In the genomic region with DNA sequence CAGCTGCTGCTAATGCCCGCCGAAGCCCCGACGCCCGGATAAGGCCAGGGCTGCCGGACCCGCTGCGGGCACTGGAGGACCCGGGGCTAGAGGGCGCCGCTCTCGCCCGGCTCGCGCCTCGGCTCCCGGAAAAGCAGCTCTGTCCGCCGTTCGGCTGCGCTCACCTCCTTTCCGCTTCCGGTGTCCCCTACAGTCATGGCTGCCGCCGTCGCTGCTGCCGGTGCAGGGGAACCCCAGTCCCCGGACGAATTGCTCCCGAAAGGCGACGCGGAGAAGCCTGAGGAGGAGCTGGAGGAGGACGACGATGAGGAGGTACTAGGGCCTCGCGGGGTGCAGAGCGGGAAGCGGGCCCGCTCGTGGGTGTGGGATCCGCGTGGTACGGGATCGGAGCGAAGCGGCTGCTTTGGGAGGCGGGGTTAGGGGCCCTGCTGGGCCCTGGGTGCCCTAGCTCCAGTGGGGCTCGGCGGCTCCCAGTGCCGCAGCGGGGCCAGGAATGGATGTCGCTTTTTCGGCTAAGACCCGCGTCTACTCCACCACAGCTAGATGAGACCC, we compare ENCODE assay signal across 8 cellular contexts. TPM values are rescaled to one million over a fixed set of nuclear protein-coding genes. Genes with fewer than 3 reads are reported as not detected.
DNase-seq lines count a peak whose midpoint lies in the region; ATAC-seq and TF ChIP-seq lines count a peak whose summit lies in the region.

A gene (plus strand): TSS at position 174 of the 552 bp plus-strand sequence. CDS start 22 bp downstream, at position 196.

- H4K20me1 ChIP-seq in GM23338 (replicated peaks; ENCODE audit: insufficient read depth) (peaks cover 2% of the 10 kb centered on the region; the same call in 1 of the 2 replicates), neural cell (ENCODE audit: insufficient read depth) (no peaks in the 10 kb centered on the region)

- H3K27ac Mint-ChIP-seq in GM23338, result peak within 1 kb of the TSS; percentile 97

- TF ChIP-seq EP300 in neural cell (conservative IDR thresholded peaks at IDR 0.05; ENCODE audit: poor library complexity, severe bottlenecking), result peak; percentile 59

- H3K4me1 Mint-ChIP-seq in GM23338, result peaks cover 5% of the 10 kb centered on the region

- peak within 1 kb of the TSS; percentile 98 for H3K4me2 ChIP-seq in GM23338
- H3K4me2 ChIP-seq in neural cell (ENCODE audit: low read length), result peak within 1 kb of the TSS; percentile 97

- TF ChIP-seq CTCF in GM23338 (conservative IDR thresholded peaks at IDR 0.05; ENCODE audit: low read depth in 2 of 2) (peak; percentile 61 to 84), LNCaP clone FGC (IDR thresholded peaks at IDR 0.05; ENCODE audit: control insufficient read depth, extremely low read depth, insufficient read depth) (peak; percentile 82), neural cell (IDR thresholded peaks at IDR 0.05; ENCODE audit: poor library complexity, severe bottlenecking) (peak; percentile 91)

- peak; percentile 99 for ATAC-seq in GM23338

- H3K79me2 ChIP-seq in GM23338 (replicated peaks; ENCODE audit: insufficient read depth), result peaks cover 11% of the 10 kb centered on the region
- peaks cover 21% of the 10 kb centered on the region for H3K79me2 ChIP-seq in neural cell (replicated peaks; ENCODE audit: insufficient read depth, low read length)

- DNase-seq in ELF-1 (ENCODE audit: low read depth, low spot score) (peak; percentile 89), GM23338 (ENCODE audit: low spot score) (peak; percentile 95), LNCaP clone FGC (ENCODE audit: low read depth) (peak; percentile 50), SHP77 (lab: John Stamatoyannopoulos, UW) (peak; percentile 69 to 89), fibroblast of the conjunctiva (ENCODE audit: low read depth) (peak; percentile 68)
- DNase-seq in activated effector memory CD4-positive, alpha-beta T cell treated with Interleukin-2 at 50 U/mL for 16 hours, result peak; percentile 78

- H3K27ac ChIP-seq in GM23338 (ENCODE audit: low read depth), result no peak within 1 kb of the TSS
- H3K27ac ChIP-seq in neural cell (ENCODE audit: low read length), result peak within 1 kb of the TSS; percentile 65
- H3K27ac ChIP-seq in stomach smooth muscle (ENCODE audit: low read length), result peak within 1 kb of the TSS; percentile 55

- H3K4me3 ChIP-seq in GM23338, result peak within 1 kb of the TSS; percentile 100
- H3K4me3 ChIP-seq in LNCaP clone FGC (ENCODE audit: low read depth, low read length), result peak within 1 kb of the TSS; percentile 97
- peak within 1 kb of the TSS; percentile 97 for H3K4me3 ChIP-seq in neural cell (ENCODE audit: low read length)
- H3K4me3 ChIP-seq in stomach smooth muscle (ENCODE audit: low read length in 2 of 2), result peak within 1 kb of the TSS; percentile 94 to 97

- H2AFZ ChIP-seq in GM23338, result peak within 1 kb of the TSS; percentile 94; the same call in 1 of the 2 replicates
- peak within 1 kb of the TSS; percentile 90 for H2AFZ ChIP-seq in neural cell (ENCODE audit: low read depth, low read length)

- H3K9me2 ChIP-seq in GM23338 (ENCODE audit: insufficient read depth) (peaks cover 4% of the 10 kb centered on the region), neural cell (ENCODE audit: insufficient read depth, low read length) (no peaks in the 10 kb centered on the region)

- H3K27me3 ChIP-seq in GM23338 (ENCODE audit: insufficient read depth) (no peaks in the 10 kb centered on the region), neural cell (ENCODE audit: insufficient read depth, low read depth, low read length) (no peaks in the 10 kb centered on the region), stomach smooth muscle (ENCODE audit: control insufficient read depth in 1 of 2, insufficient read depth in 2 of 2, low read length in 2 of 2) (no peaks in the 10 kb centered on the region)

- H3F3A ChIP-seq in GM23338 (replicated peaks; ENCODE audit: low read depth) (peaks cover 13% of the 10 kb centered on the region; the same call in 1 of the 2 replicates), neural cell (ENCODE audit: insufficient read depth, low read length, poor library complexity, severe bottlenecking) (no peaks in the 10 kb centered on the region)

- H3K9me3 Mint-ChIP-seq in GM23338, result peaks cover 22% of the 10 kb centered on the region

- no peaks in the 10 kb centered on the region for H3K9me3 ChIP-seq in neural cell (ENCODE audit: low read length)
- no peaks in the 10 kb centered on the region for H3K9me3 ChIP-seq in stomach smooth muscle (ENCODE audit: control insufficient read depth in 2 of 2, low read length in 2 of 2)

- peaks cover 49% of the 10 kb centered on the region for H3K36me3 Mint-ChIP-seq in GM23338 (ENCODE audit: low read depth)

- H3K27me3 Mint-ChIP-seq in GM23338 (ENCODE audit: insufficient read depth, low read depth, poor library complexity), result peaks cover 13% of the 10 kb centered on the region

- H3K9ac ChIP-seq in neural cell (ENCODE audit: low read length) (peak within 1 kb of the TSS; percentile 87), stomach smooth muscle (ENCODE audit: low read length in 2 of 2) (peak within 1 kb of the TSS; percentile 90 to 91)

- peak; percentile 56 for TF ChIP-seq RAD21 in neural cell (conservative IDR thresholded peaks at IDR 0.05)

- H3K36me3 ChIP-seq in GM23338 (ENCODE audit: insufficient read depth) (peaks cover 20% of the 10 kb centered on the region; the same call in 1 of the 2 replicates), neural cell (ENCODE audit: insufficient read depth, low read length) (no peaks in the 10 kb centered on the region), stomach smooth muscle (ENCODE audit: control insufficient read depth in 2 of 2, insufficient read depth in 2 of 2, low read length in 2 of 2) (peaks cover 26 to 27% of the 10 kb centered on the region in 2 donors)

- peak within 1 kb of the TSS; percentile 99 for H3K4me3 Mint-ChIP-seq in GM23338

- H3K4me1 ChIP-seq in GM23338 (ENCODE audit: insufficient read depth) (no peaks in the 10 kb centered on the region; the same call in 1 of the 2 replicates), stomach smooth muscle (ENCODE audit: control insufficient read depth, insufficient read depth, low read length) (peaks cover 18% of the 10 kb centered on the region)

TF ChIP-seq in GM23338, 12 proteins besides CTCF, POLR2A, EP300 and RAD21 (continues in another document):
- TF ChIP-seq POLR2AphosphoS5 (IDR thresholded peaks at IDR 0.05; ENCODE audit: low read depth), result peak; percentile 89
- TF ChIP-seq, protein P1, sequence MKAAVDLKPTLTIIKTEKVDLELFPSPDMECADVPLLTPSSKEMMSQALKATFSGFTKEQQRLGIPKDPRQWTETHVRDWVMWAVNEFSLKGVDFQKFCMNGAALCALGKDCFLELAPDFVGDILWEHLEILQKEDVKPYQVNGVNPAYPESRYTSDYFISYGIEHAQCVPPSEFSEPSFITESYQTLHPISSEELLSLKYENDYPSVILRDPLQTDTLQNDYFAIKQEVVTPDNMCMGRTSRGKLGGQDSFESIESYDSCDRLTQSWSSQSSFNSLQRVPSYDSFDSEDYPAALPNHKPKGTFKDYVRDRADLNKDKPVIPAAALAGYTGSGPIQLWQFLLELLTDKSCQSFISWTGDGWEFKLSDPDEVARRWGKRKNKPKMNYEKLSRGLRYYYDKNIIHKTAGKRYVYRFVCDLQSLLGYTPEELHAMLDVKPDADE (IDR thresholded peaks at IDR 0.05), result peak; percentile 96
- TF ChIP-seq NANOG (IDR thresholded peaks at IDR 0.05; ENCODE audit: borderline replicate concordance), result no peak
- no peak for TF ChIP-seq EZH2phosphoT487 (IDR thresholded peaks at IDR 0.05; ENCODE audit: unreplicated experiment)

TF ChIP-seq in neural cell, 6 proteins besides CTCF, POLR2A, EP300 and RAD21:
- TF ChIP-seq TAF1 (IDR thresholded peaks at IDR 0.05; ENCODE audit: low read depth), result peak; percentile 87
- peak; percentile 72 for TF ChIP-seq SMC3 (conservative IDR thresholded peaks at IDR 0.05; ENCODE audit: poor library complexity)
- TF ChIP-seq POLR2AphosphoS5 (IDR thresholded peaks at IDR 0.05), result peak; percentile 90
- TF ChIP-seq, protein P2, sequence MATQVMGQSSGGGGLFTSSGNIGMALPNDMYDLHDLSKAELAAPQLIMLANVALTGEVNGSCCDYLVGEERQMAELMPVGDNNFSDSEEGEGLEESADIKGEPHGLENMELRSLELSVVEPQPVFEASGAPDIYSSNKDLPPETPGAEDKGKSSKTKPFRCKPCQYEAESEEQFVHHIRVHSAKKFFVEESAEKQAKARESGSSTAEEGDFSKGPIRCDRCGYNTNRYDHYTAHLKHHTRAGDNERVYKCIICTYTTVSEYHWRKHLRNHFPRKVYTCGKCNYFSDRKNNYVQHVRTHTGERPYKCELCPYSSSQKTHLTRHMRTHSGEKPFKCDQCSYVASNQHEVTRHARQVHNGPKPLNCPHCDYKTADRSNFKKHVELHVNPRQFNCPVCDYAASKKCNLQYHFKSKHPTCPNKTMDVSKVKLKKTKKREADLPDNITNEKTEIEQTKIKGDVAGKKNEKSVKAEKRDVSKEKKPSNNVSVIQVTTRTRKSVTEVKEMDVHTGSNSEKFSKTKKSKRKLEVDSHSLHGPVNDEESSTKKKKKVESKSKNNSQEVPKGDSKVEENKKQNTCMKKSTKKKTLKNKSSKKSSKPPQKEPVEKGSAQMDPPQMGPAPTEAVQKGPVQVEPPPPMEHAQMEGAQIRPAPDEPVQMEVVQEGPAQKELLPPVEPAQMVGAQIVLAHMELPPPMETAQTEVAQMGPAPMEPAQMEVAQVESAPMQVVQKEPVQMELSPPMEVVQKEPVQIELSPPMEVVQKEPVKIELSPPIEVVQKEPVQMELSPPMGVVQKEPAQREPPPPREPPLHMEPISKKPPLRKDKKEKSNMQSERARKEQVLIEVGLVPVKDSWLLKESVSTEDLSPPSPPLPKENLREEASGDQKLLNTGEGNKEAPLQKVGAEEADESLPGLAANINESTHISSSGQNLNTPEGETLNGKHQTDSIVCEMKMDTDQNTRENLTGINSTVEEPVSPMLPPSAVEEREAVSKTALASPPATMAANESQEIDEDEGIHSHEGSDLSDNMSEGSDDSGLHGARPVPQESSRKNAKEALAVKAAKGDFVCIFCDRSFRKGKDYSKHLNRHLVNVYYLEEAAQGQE (IDR thresholded peaks at IDR 0.05; ENCODE audit: borderline replicate concordance), result peak; percentile 86
- peak; percentile 96 for TF ChIP-seq MXI1 (conservative IDR thresholded peaks at IDR 0.05; ENCODE audit: poor library complexity, severe bottlenecking)
- TF ChIP-seq EZH2 (IDR thresholded peaks at IDR 0.05; ENCODE audit: borderline replicate concordance, insufficient read depth, low read length, poor library complexity, severe bottlenecking), result no peak
TF ChIP-seq in neural cell: peak in this region for 5.

RNA-seq across cellular contexts. Expression of the gene that starts here (rescaled TPM):
- total RNA-seq in GM23338 (2014; rRNA removed; shearing (Covaris generic)), result 84.0 and 87.0 TPM in 2 replicates
- polyA plus RNA-seq in GM23338 (2016; fragmentation: Nextera tagmentation; extraction: Ambion mirVana), result 125 and 131 TPM in 2 replicates
- polyA plus RNA-seq in neural cell, result 79.1 and 112 TPM in 2 replicates
- polyA minus RNA-seq in neural cell, result 30.7 and 30.9 TPM in 2 replicates
